Comparison of ENCODE assay signal across 8 cellular contexts in genomic region chr9:3398232-3398648, GRCh38.
DNase-seq lines count a peak whose midpoint lies in the region; ATAC-seq and TF ChIP-seq lines count a peak whose summit lies in the region.

No MANE protein-coding gene starts in this region.

- no peak overlapping the region for H3K4me3 Mint-ChIP-seq in type B pancreatic cell

- H3K36me3 ChIP-seq in left lung (peaks cover 0 to 8% of the 10 kb centered on the region in 2 donors), left ventricle myocardium inferior (peaks cover 10% of the 10 kb centered on the region)

- DNase-seq in NAMALWA (ENCODE audit: low spot score) (peak; percentile 64), left lung (no peak), mesenteric fat pad (ENCODE audit: low spot score) (no peak), HUDEP-2 (lab: John Stamatoyannopoulos, UW; ENCODE audit: unreplicated experiment in 76 of 76) (no peak), left ventricle myocardium inferior (no peak), type B pancreatic cell (ENCODE audit: extremely low spot score, unreplicated experiment) (no peak)

- H3K4me3 ChIP-seq in left lung (no peak overlapping the region), left ventricle myocardium inferior (no peak overlapping the region)

- H3K9me3 ChIP-seq in left lung (no peaks in the 10 kb centered on the region), left ventricle myocardium inferior (replicated peaks) (no peaks in the 10 kb centered on the region)

- H3K9me3 Mint-ChIP-seq in type B pancreatic cell = peaks cover 5% of the 10 kb centered on the region

- intact Hi-C loops in left lung (cut with DNase I) = no loop called here
- intact Hi-C loops in left ventricle myocardium inferior (cut with micrococcal nuclease) = no loop called here

- peaks cover 14% of the 10 kb centered on the region for H3K36me3 Mint-ChIP-seq in type B pancreatic cell

- no peak overlapping the region for H3K27ac Mint-ChIP-seq in type B pancreatic cell

- peaks cover 6% of the 10 kb centered on the region for H3K27me3 Mint-ChIP-seq in type B pancreatic cell

- H3K4me1 ChIP-seq in left lung (peaks cover 0 to 8% of the 10 kb centered on the region in 2 donors), left ventricle myocardium inferior (peaks cover 6% of the 10 kb centered on the region)

- ATAC-seq in GM18502 (IDR thresholded peaks at IDR 0.05; ENCODE audit: poor library complexity, unreplicated experiment) (peak; percentile 75), GM21576 (IDR thresholded peaks at IDR 0.05; ENCODE audit: unreplicated experiment) (peak; percentile 49), left lung (peak; percentile 47)

- H3K27ac ChIP-seq in left lung (peak overlapping the region in 1 of 2 donors; percentile 84), left ventricle myocardium inferior (replicated peaks) (no peak overlapping the region)

- TF ChIP-seq CTCF in left lung (IDR thresholded peaks at IDR 0.05) (no peak), left ventricle myocardium inferior (IDR thresholded peaks at IDR 0.05; ENCODE audit: borderline replicate concordance) (no peak), type B pancreatic cell (conservative IDR thresholded peaks at IDR 0.05) (no peak)

- H3K4me1 Mint-ChIP-seq in type B pancreatic cell (ENCODE audit: unreplicated experiment) = peaks cover 13% of the 10 kb centered on the region

- no peaks in the 10 kb centered on the region for H3K27me3 ChIP-seq in left lung
- no peaks in the 10 kb centered on the region for H3K27me3 ChIP-seq in left ventricle myocardium inferior (ENCODE audit: low read depth)
